8 cellular contexts compared by ENCODE assay signal in genomic region chr2:236309669-236310029, GRCh38. TPM values are rescaled to one million over a fixed set of nuclear protein-coding genes. Genes with fewer than 3 reads are reported as not detected.
A peak's percentile ranks its signal among the peaks of the same experiment; 100 is the strongest.
DNase-seq lines count a peak whose midpoint lies in the region; ATAC-seq and TF ChIP-seq lines count a peak whose summit lies in the region.

No MANE protein-coding gene starts in this region.

- H3K27ac Mint-ChIP-seq in osteocyte (ENCODE audit: unreplicated experiment), result no peak overlapping the region

- H3K27ac ChIP-seq in colonic mucosa (no peak overlapping the region), suprapubic skin (no peak overlapping the region)

- TF ChIP-seq POLR2A in suprapubic skin (IDR thresholded peaks at IDR 0.05), result no peak

- H3K4me3 Mint-ChIP-seq in osteocyte (ENCODE audit: unreplicated experiment), result no peak overlapping the region

- H3K27me3 ChIP-seq in colonic mucosa (no peaks in the 10 kb centered on the region), suprapubic skin (peaks cover 6% of the 10 kb centered on the region)

- intact Hi-C loops in colonic mucosa (cut with DNase I), result no loop called here

- TF ChIP-seq CTCF in colonic mucosa (IDR thresholded peaks at IDR 0.05) (peak; percentile 38), osteocyte (IDR thresholded peaks at IDR 0.05) (peak; percentile 47), suprapubic skin (IDR thresholded peaks at IDR 0.05) (no peak)

- peaks cover 19% of the 10 kb centered on the region for H3K9me3 Mint-ChIP-seq in osteocyte (ENCODE audit: unreplicated experiment)

- H3K27me3 Mint-ChIP-seq in osteocyte (ENCODE audit: unreplicated experiment), result no peaks in the 10 kb centered on the region

- no peak for ATAC-seq in GM21619 (IDR thresholded peaks at IDR 0.05; ENCODE audit: unreplicated experiment)

- WGBS in suprapubic skin, result 38% methylated on average over 5 of the region's 9 CpGs

- H3K36me3 ChIP-seq in colonic mucosa, result no peaks in the 10 kb centered on the region
- H3K36me3 ChIP-seq in suprapubic skin, result no peaks in the 10 kb centered on the region

- H3K4me3 ChIP-seq in colonic mucosa (no peak overlapping the region), suprapubic skin (no peak overlapping the region)

- DNase-seq in NCI-H1092 treated with DMSO at 0.1 percent for 48 hours (lab: John Stamatoyannopoulos, UW) (peak; percentile 30), NCI-H1092 (lab: John Stamatoyannopoulos, UW) (no peak), M059J (ENCODE audit: low read depth) (peak; percentile 19), colonic mucosa (no peak), osteocyte (ENCODE audit: extremely low spot score, unreplicated experiment) (peak; percentile 68), suprapubic skin (ENCODE audit: low spot score in 2 of 2) (no peak), foreskin melanocyte (no peak)

- H3K9ac ChIP-seq in colonic mucosa (ENCODE audit: low read depth in 2 of 2, low read length in 2 of 2), result no peak overlapping the region

- H3K36me3 Mint-ChIP-seq in osteocyte (ENCODE audit: unreplicated experiment), result peaks cover 4% of the 10 kb centered on the region

- no peak for TF ChIP-seq EP300 in suprapubic skin (IDR thresholded peaks at IDR 0.05)

- H3K4me1 ChIP-seq in colonic mucosa (no peaks in the 10 kb centered on the region), suprapubic skin (no peaks in the 10 kb centered on the region)

- H3K4me1 Mint-ChIP-seq in osteocyte (ENCODE audit: unreplicated experiment), result no peaks in the 10 kb centered on the region

- H3K9me3 ChIP-seq in colonic mucosa (no peaks in the 10 kb centered on the region), suprapubic skin (no peaks in the 10 kb centered on the region)

RNA-seq across cellular contexts. Expression of gene ASB18, which starts 45.4 kb away (rescaled TPM):
- total RNA-seq in M059J (2014; rRNA removed; shearing (Covaris generic)), result 0.30 TPM in 1 of 2 replicates, not detected in the other
- total RNA-seq in colonic mucosa (not detected), osteocyte (not detected in 2 replicates), suprapubic skin (under 1 TPM in 1 of 4 donors, not detected in 3; 0.13 TPM)

Comparison
In these comparisons a context has a peak if more than half of its experiments do, and no peak if none do; other contexts are left out.
1. DNase-seq: peak in NCI-H1092 treated with DMSO at 0.1 percent for 48 hours (single experiment), M059J (single experiment) and osteocyte (single experiment); none in NCI-H1092 (single experiment), colonic mucosa (single experiment), suprapubic skin (0 of 2) and foreskin melanocyte (single experiment).
2. CTCF ChIP-seq: peak in colonic mucosa (single experiment) and osteocyte (single experiment); none in suprapubic skin (0 of 2).